Comparison of ENCODE assay signal across 1 cellular context in genomic region chr3:156677536-156677935, GRCh38.
TF ChIP-seq lines count a peak whose summit lies in the region.

No MANE protein-coding gene starts in this region.

TF ChIP-seq in endothelial cell of umbilical vein, 7 proteins besides CTCF, POLR2A, EP300 and RAD21 (continued from another document):
- no peak for TF ChIP-seq FOS (IDR thresholded peaks at IDR 0.05; ENCODE audit: borderline replicate concordance, insufficient read depth, low read length)
